17 cellular contexts compared by ENCODE assay signal in the genomic region with DNA sequence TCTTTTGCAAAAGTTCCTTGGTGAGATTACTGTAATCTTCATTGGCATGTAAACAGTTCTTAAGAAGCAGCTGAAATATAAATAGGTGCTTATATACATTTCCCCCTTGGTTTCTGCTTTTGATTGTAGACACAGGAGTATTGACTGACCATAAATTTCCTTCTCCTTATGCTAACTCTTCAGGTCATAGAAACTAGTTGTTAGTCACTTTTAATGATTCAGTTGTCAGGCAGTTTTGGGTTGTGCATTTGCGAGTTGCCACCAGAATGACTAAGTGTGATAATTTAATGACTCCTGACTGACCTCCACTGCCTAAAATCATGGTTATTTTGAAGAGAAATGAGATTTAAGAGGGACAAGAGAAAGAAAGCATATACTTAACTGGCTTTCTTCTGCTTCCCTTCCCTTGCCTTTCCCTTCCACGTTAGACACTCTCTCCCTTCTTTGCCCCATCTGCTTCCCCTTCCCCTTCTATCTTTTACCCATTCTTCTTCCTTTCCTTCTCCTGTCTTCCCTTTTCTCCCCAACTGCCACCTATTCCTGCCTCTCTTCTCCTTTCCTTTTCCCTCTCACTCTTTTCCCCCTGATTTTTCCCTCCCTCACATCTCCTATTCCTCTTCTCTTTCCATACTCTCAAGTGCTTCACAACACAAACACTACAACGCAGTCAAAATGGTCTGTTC. TPM values are rescaled to one million over a fixed set of nuclear protein-coding genes. Genes with fewer than 3 reads are reported as not detected.
DNase-seq lines count a peak whose midpoint lies in the region; ATAC-seq and TF ChIP-seq lines count a peak whose summit lies in the region.
"Had no signal": no experiment of that assay in that cellular context is flagged by ENCODE, and none has a peak within 500 bp of the region (broad histone marks: within the 10 kb centered on the region; RNA-seq: fewer than 3 reads in every experiment).

No MANE protein-coding gene starts in this region.

- no peaks in the 10 kb centered on the region for H3K27me3 Mint-ChIP-seq in activated naive CD4-positive, alpha-beta T cell treated with anti-CD3 and anti-CD28 coated beads, Interleukin-2, amount 10 ng/mL, durations not matched to agents 7 days and 5 days
- no peaks in the 10 kb centered on the region for H3K27me3 Mint-ChIP-seq in T-helper 1 cell treated with Interleukin-12 subunit alpha and Interleukin-12 subunit beta and Interleukin-4 antibody, amounts not matched to agents 30 μg/mL and 1 μg/mL, for 36 hours (ENCODE audit: low read depth)
- H3K27me3 Mint-ChIP-seq in endothelial cell (ENCODE audit: unreplicated experiment) = no peaks in the 10 kb centered on the region
- H3K27me3 Mint-ChIP-seq in stimulated activated naive CD8-positive, alpha-beta T cell treated with anti-CD3 and anti-CD28 coated beads, Interleukin-15, amount 100 ng/mL, for 72 hours = no peaks in the 10 kb centered on the region
- no peaks in the 10 kb centered on the region for H3K27me3 Mint-ChIP-seq in neural progenitor cell (ENCODE audit: insufficient read depth, low read depth)

- peak overlapping the region; percentile 99 to 100 for H3K27ac Mint-ChIP-seq in activated naive CD4-positive, alpha-beta T cell treated with anti-CD3 and anti-CD28 coated beads, Interleukin-2, amount 50 U/mL, for 72 hours
- H3K27ac Mint-ChIP-seq in activated naive CD4-positive, alpha-beta T cell treated with anti-CD3 and anti-CD28 coated beads, Interleukin-2, amount 10 ng/mL, durations not matched to agents 7 days and 5 days = no peak overlapping the region
- H3K27ac Mint-ChIP-seq in T-helper 1 cell treated with Interleukin-12 subunit alpha and Interleukin-12 subunit beta and Interleukin-4 antibody, amounts not matched to agents 30 μg/mL and 1 μg/mL, for 36 hours = peak overlapping the region; percentile 41
- no peak overlapping the region for H3K27ac Mint-ChIP-seq in endothelial cell (ENCODE audit: unreplicated experiment)
- peak overlapping the region; percentile 79 to 89 for H3K27ac Mint-ChIP-seq in stimulated activated naive CD8-positive, alpha-beta T cell treated with anti-CD3 and anti-CD28 coated beads, Interleukin-15, amount 100 ng/mL, for 72 hours
- no peak overlapping the region for H3K27ac Mint-ChIP-seq in neural progenitor cell

- H3K4me1 Mint-ChIP-seq in activated naive CD4-positive, alpha-beta T cell treated with anti-CD3 and anti-CD28 coated beads, Interleukin-2, amount 10 ng/mL, durations not matched to agents 7 days and 5 days = no peaks in the 10 kb centered on the region
- peaks cover 8% of the 10 kb centered on the region for H3K4me1 Mint-ChIP-seq in T-helper 1 cell treated with Interleukin-12 subunit alpha and Interleukin-12 subunit beta and Interleukin-4 antibody, amounts not matched to agents 30 μg/mL and 1 μg/mL, for 36 hours (ENCODE audit: low read depth)
- H3K4me1 Mint-ChIP-seq in endothelial cell (ENCODE audit: unreplicated experiment) (no peaks in the 10 kb centered on the region), neural progenitor cell (no peaks in the 10 kb centered on the region)
- peaks cover 21% of the 10 kb centered on the region for H3K4me1 Mint-ChIP-seq in stimulated activated naive CD8-positive, alpha-beta T cell treated with anti-CD3 and anti-CD28 coated beads, Interleukin-15, amount 100 ng/mL, for 72 hours

- peak in 1 of 2 donors; percentile 25 for DNase-seq in activated naive CD4-positive, alpha-beta T cell treated with anti-CD3 and anti-CD28 coated beads, Interleukin-2, amount 50 U/mL, for 72 hours (ENCODE audit: low spot score in 2 of 2)
- DNase-seq in activated naive CD4-positive, alpha-beta T cell treated with anti-CD3 and anti-CD28 coated beads, Interleukin-2, amount 10 ng/mL, durations not matched to agents 7 days and 5 days = no peak
- DNase-seq in endothelial cell (ENCODE audit: low spot score) (no peak), iPS-NIHi11 (ENCODE audit: low spot score) (no peak), SK-N-SH (no peak), neural progenitor cell (ENCODE audit: low spot score) (no peak)
- peak in 1 of 2 donors; percentile 35 for DNase-seq in stimulated activated naive CD8-positive, alpha-beta T cell treated with anti-CD3 and anti-CD28 coated beads, Interleukin-15, amount 100 ng/mL, for 72 hours
- DNase-seq: activated CD4-positive, alpha-beta T cell treated with anti-CD3 and anti-CD28 coated beads for 1 hour; amniotic stem cell; DND-41; hippocampal formation; NCI-H1417 treated with DMSO at 0.1 percent for 48 hours had no signal

- no peak overlapping the region for H3K9ac ChIP-seq in SK-N-SH
- H3K9ac ChIP-seq in neural progenitor cell = no peak overlapping the region
- H3K9ac ChIP-seq: parathyroid adenoma had no signal

- ATAC-seq in activated naive CD4-positive, alpha-beta T cell treated with anti-CD3 and anti-CD28 coated beads, Interleukin-2, amount 50 U/mL, for 72 hours = peak; percentile 96 to 97
- peak; percentile 98 for ATAC-seq in stimulated activated naive CD8-positive, alpha-beta T cell treated with anti-CD3 and anti-CD28 coated beads, Interleukin-15, amount 100 ng/mL, for 72 hours

- TF ChIP-seq CTCF in endothelial cell (IDR thresholded peaks at IDR 0.05; ENCODE audit: unreplicated experiment) (no peak), SK-N-SH (IDR thresholded peaks at IDR 0.05) (no peak), neural progenitor cell (IDR thresholded peaks at IDR 0.05) (no peak)

- no peak for TF ChIP-seq RAD21 in SK-N-SH (IDR thresholded peaks at IDR 0.05; ENCODE audit: low read length)

- H3K9me3 Mint-ChIP-seq in activated naive CD4-positive, alpha-beta T cell treated with anti-CD3 and anti-CD28 coated beads, Interleukin-2, amount 50 U/mL, for 72 hours = no peaks in the 10 kb centered on the region
- no peaks in the 10 kb centered on the region for H3K9me3 Mint-ChIP-seq in activated naive CD4-positive, alpha-beta T cell treated with anti-CD3 and anti-CD28 coated beads, Interleukin-2, amount 10 ng/mL, durations not matched to agents 7 days and 5 days
- H3K9me3 Mint-ChIP-seq in T-helper 1 cell treated with Interleukin-12 subunit alpha and Interleukin-12 subunit beta and Interleukin-4 antibody, amounts not matched to agents 30 μg/mL and 1 μg/mL, for 36 hours = no peaks in the 10 kb centered on the region
- H3K9me3 Mint-ChIP-seq in endothelial cell (ENCODE audit: unreplicated experiment) (no peaks in the 10 kb centered on the region), neural progenitor cell (no peaks in the 10 kb centered on the region)
- no peaks in the 10 kb centered on the region for H3K9me3 Mint-ChIP-seq in stimulated activated naive CD8-positive, alpha-beta T cell treated with anti-CD3 and anti-CD28 coated beads, Interleukin-15, amount 100 ng/mL, for 72 hours

- no peak overlapping the region for H3K27ac ChIP-seq in SK-N-SH (ENCODE audit: low read depth in 2 of 2, low read length in 1 of 2)
- no peak overlapping the region for H3K27ac ChIP-seq in neural progenitor cell
- H3K27ac ChIP-seq: parathyroid adenoma had no signal

- H3K4me2 ChIP-seq in SK-N-SH (no peak overlapping the region), neural progenitor cell (no peak overlapping the region)

- H3K4me3 ChIP-seq in SK-N-SH (ENCODE audit: low read depth in 2 of 2, low read length in 1 of 2) (no peak overlapping the region), neural progenitor cell (no peak overlapping the region)

- CTCF ChIA-PET in activated naive CD4-positive, alpha-beta T cell treated with anti-CD3 and anti-CD28 coated beads, Interleukin-2, amount 10 ng/mL, durations not matched to agents 7 days and 5 days (lab: Charles Lee) = interaction anchor here (0.6 kb wide), 1 partner anchor 479 kb away, joined by 3 read pairs; no protein-coding TSS in a partner anchor
- CTCF ChIA-PET in SK-N-SH (lab: Yijun Ruan, JAX) = interaction anchor here (1.7 kb wide), 1 partner anchor 117 kb away, joined by 8 read pairs; no protein-coding TSS in a partner anchor

- peaks cover 7 to 32% of the 10 kb centered on the region in 2 donors for H3K36me3 Mint-ChIP-seq in activated naive CD4-positive, alpha-beta T cell treated with anti-CD3 and anti-CD28 coated beads, Interleukin-2, amount 50 U/mL, for 72 hours
- H3K36me3 Mint-ChIP-seq in activated naive CD4-positive, alpha-beta T cell treated with anti-CD3 and anti-CD28 coated beads, Interleukin-2, amount 10 ng/mL, durations not matched to agents 7 days and 5 days = peaks cover 46% of the 10 kb centered on the region
- H3K36me3 Mint-ChIP-seq in T-helper 1 cell treated with Interleukin-12 subunit alpha and Interleukin-12 subunit beta and Interleukin-4 antibody, amounts not matched to agents 30 μg/mL and 1 μg/mL, for 36 hours (ENCODE audit: low read depth) = peaks cover 47% of the 10 kb centered on the region
- H3K36me3 Mint-ChIP-seq in endothelial cell (ENCODE audit: low read depth, unreplicated experiment) = peaks cover 22% of the 10 kb centered on the region
- peaks cover 18% of the 10 kb centered on the region for H3K36me3 Mint-ChIP-seq in neural progenitor cell

- H3K79me2 ChIP-seq in SK-N-SH (ENCODE audit: insufficient read depth) (peaks cover 35% of the 10 kb centered on the region; the same call in 1 of the 2 replicates), neural progenitor cell (ENCODE audit: low read depth) (peaks cover 7% of the 10 kb centered on the region)
- H3K79me2 ChIP-seq: parathyroid adenoma had no signal

- WGBS in SK-N-SH (ENCODE audit: low lambda C conversion rate) = 89% methylated on average over 3 of the region's 3 CpGs

- POLR2A ChIA-PET in SK-N-SH (lab: Yijun Ruan, JAX) = no interaction called here

- no peak for TF ChIP-seq EP300 in SK-N-SH (IDR thresholded peaks at IDR 0.05; ENCODE audit: borderline replicate concordance in 1 of 2, low read depth in 1 of 2, low read length in 1 of 2)

- no peaks in the 10 kb centered on the region for H3K9me2 ChIP-seq in SK-N-SH

- peaks cover 62 to 63% of the 10 kb centered on the region in 2 experiments for H3K36me3 ChIP-seq in SK-N-SH (replicated peaks in 1 of 2; ENCODE audit: control insufficient read depth in 1 of 2, insufficient read depth in 2 of 2, low read length in 1 of 2)
- H3K36me3 ChIP-seq in neural progenitor cell = peaks cover 12% of the 10 kb centered on the region

- H3K27me3 ChIP-seq in SK-N-SH (ENCODE audit: insufficient read depth) (no peaks in the 10 kb centered on the region), neural progenitor cell (no peaks in the 10 kb centered on the region)

- H4K20me1 ChIP-seq in SK-N-SH (ENCODE audit: insufficient read depth) (0 out of 2 replicates have a peak, but pooled peaks cover 4% of the 10 kb centered on the region), neural progenitor cell (ENCODE audit: low read depth) (no peaks in the 10 kb centered on the region)

- no peak overlapping the region for H2AFZ ChIP-seq in SK-N-SH (ENCODE audit: low read depth)
- no peak overlapping the region for H2AFZ ChIP-seq in neural progenitor cell (replicated peaks)
- H2AFZ ChIP-seq: parathyroid adenoma had no signal

- peaks cover 28% of the 10 kb centered on the region for H3F3A ChIP-seq in SK-N-SH (replicated peaks; ENCODE audit: insufficient read depth)
- no peaks in the 10 kb centered on the region for H3F3A ChIP-seq in neural progenitor cell (ENCODE audit: low read depth)

- H3K4me1 ChIP-seq in SK-N-SH (ENCODE audit: control insufficient read depth in 1 of 2, insufficient read depth in 2 of 2, low read depth in 1 of 2, low read length in 1 of 2) (no peaks in the 10 kb centered on the region; a peak in 2 of 4 replicates), neural progenitor cell (no peaks in the 10 kb centered on the region)
- H3K4me1 ChIP-seq: parathyroid adenoma had no signal

- H3K9me3 ChIP-seq in SK-N-SH (no peaks in the 10 kb centered on the region), neural progenitor cell (ENCODE audit: low read depth) (no peaks in the 10 kb centered on the region)

- H3K4me3 Mint-ChIP-seq in activated naive CD4-positive, alpha-beta T cell treated with anti-CD3 and anti-CD28 coated beads, Interleukin-2, amount 10 ng/mL, durations not matched to agents 7 days and 5 days = no peak overlapping the region
- no peak overlapping the region for H3K4me3 Mint-ChIP-seq in T-helper 1 cell treated with Interleukin-12 subunit alpha and Interleukin-12 subunit beta and Interleukin-4 antibody, amounts not matched to agents 30 μg/mL and 1 μg/mL, for 36 hours
- H3K4me3 Mint-ChIP-seq in endothelial cell (ENCODE audit: unreplicated experiment) = peak overlapping the region; percentile 54
- H3K4me3 Mint-ChIP-seq in stimulated activated naive CD8-positive, alpha-beta T cell treated with anti-CD3 and anti-CD28 coated beads, Interleukin-15, amount 100 ng/mL, for 72 hours = peak overlapping the region in 1 of 2 donors; percentile 62
- no peak overlapping the region for H3K4me3 Mint-ChIP-seq in neural progenitor cell

RNA-seq across cellular contexts. Expression of a gene that starts 12.3 kb away (rescaled TPM):
- total RNA-seq in activated naive CD4-positive, alpha-beta T cell treated with anti-CD3 and anti-CD28 coated beads, Interleukin-2, amount 50 U/mL, for 72 hours = 10 to 100 TPM; 21.4 to 34.7 TPM
- 32.9 TPM for total RNA-seq in endothelial cell (ENCODE audit: unreplicated experiment)
- polyA plus RNA-seq in SK-N-SH (2012; rRNA removed) = 13.7 and 15.4 TPM in 2 replicates
- polyA plus RNA-seq in SK-N-SH (2012; cell fraction: cytosol; rRNA removed) = 20.1 and 25.0 TPM in 2 replicates
- polyA plus RNA-seq in SK-N-SH (2012; cell fraction: nucleus; rRNA removed) = 6.2 and 10.8 TPM in 2 replicates
- total RNA-seq in neural progenitor cell (ENCODE audit: low replicate concordance) = 26.9 and 38.0 TPM in 2 replicates

RNA-seq across cellular contexts. Expression of a gene that starts 22.6 kb away (rescaled TPM):
- not detected for total RNA-seq in activated naive CD4-positive, alpha-beta T cell treated with anti-CD3 and anti-CD28 coated beads, Interleukin-2, amount 50 U/mL, for 72 hours
- total RNA-seq in endothelial cell (ENCODE audit: unreplicated experiment) = 0.54 TPM
- polyA plus RNA-seq in SK-N-SH (2012; rRNA removed) = 0.19 TPM in 1 of 2 replicates, not detected in the other
- polyA plus RNA-seq in SK-N-SH (2012; cell fraction: cytosol; rRNA removed) = not detected in 2 replicates
- not detected in 2 replicates for polyA plus RNA-seq in SK-N-SH (2012; cell fraction: nucleus; rRNA removed)
- total RNA-seq in neural progenitor cell (ENCODE audit: low replicate concordance) = not detected in 2 replicates
- total RNA-seq: H4, lung microvascular endothelial cell, SK-MEL-5 had no signal

RNA-seq across cellular contexts. Expression of a gene that starts 46.8 kb away (rescaled TPM):
- 1 to 10 TPM; 7.0 to 9.6 TPM for total RNA-seq in activated naive CD4-positive, alpha-beta T cell treated with anti-CD3 and anti-CD28 coated beads, Interleukin-2, amount 50 U/mL, for 72 hours
- 5.4 TPM for total RNA-seq in endothelial cell (ENCODE audit: unreplicated experiment)
- polyA plus RNA-seq in SK-N-SH (2012; rRNA removed) = 0.63 and 0.94 TPM in 2 replicates
- polyA plus RNA-seq in SK-N-SH (2012; cell fraction: cytosol; rRNA removed) = 0.44 and 0.56 TPM in 2 replicates
- 1.2 and 1.4 TPM in 2 replicates for polyA plus RNA-seq in SK-N-SH (2012; cell fraction: nucleus; rRNA removed)
- 3.7 and 14.8 TPM in 2 replicates for total RNA-seq in neural progenitor cell (ENCODE audit: low replicate concordance)

Comparison
In these comparisons a context has a peak if more than half of its experiments do, and no peak if none do; other contexts are left out.
1. H3K27ac Mint-ChIP-seq: peak in activated naive CD4-positive, alpha-beta T cell treated with anti-CD3 and anti-CD28 coated beads, Interleukin-2, amount 50 U/mL, for 72 hours (2 of 2), T-helper 1 cell treated with Interleukin-12 subunit alpha and Interleukin-12 subunit beta and Interleukin-4 antibody, amounts not matched to agents 30 μg/mL and 1 μg/mL, for 36 hours (single experiment) and stimulated activated naive CD8-positive, alpha-beta T cell treated with anti-CD3 and anti-CD28 coated beads, Interleukin-15, amount 100 ng/mL, for 72 hours (2 of 2); none in activated naive CD4-positive, alpha-beta T cell treated with anti-CD3 and anti-CD28 coated beads, Interleukin-2, amount 10 ng/mL, durations not matched to agents 7 days and 5 days (single experiment), endothelial cell (single experiment) and neural progenitor cell (single experiment).